13 cellular contexts compared by ENCODE assay signal in genomic region chr6:24777227-24777626, GRCh38. TPM values are rescaled to one million over a fixed set of nuclear protein-coding genes. Genes with fewer than 3 reads are reported as not detected.
DNase-seq lines count a peak whose midpoint lies in the region; ATAC-seq and TF ChIP-seq lines count a peak whose summit lies in the region.
"Had no signal": no experiment of that assay in that cellular context is flagged by ENCODE, and none has a peak within 500 bp of the region (broad histone marks: within the 10 kb centered on the region; RNA-seq: fewer than 3 reads in every experiment).

No MANE protein-coding gene starts in this region.

- POLR2A ChIA-PET in A673 (lab: Charles Lee; ENCODE audit: low non-redundant PET) = no interaction called here

- TF ChIP-seq CTCF in A673 (conservative IDR thresholded peaks at IDR 0.05; ENCODE audit: low read depth, low read length) (no peak), VCaP (conservative IDR thresholded peaks at IDR 0.05) (no peak), fibroblast of villous mesenchyme (IDR thresholded peaks at IDR 0.05; ENCODE audit: insufficient read depth, low read depth, low read length) (no peak)

- H4K20me1 ChIP-seq in GM23248 (ENCODE audit: insufficient read depth) = no peaks in the 10 kb centered on the region

- H3K9me3 ChIP-seq in A673 (ENCODE audit: low read depth, low read length, poor library complexity, severe bottlenecking) (no peaks in the 10 kb centered on the region), GM23248 (ENCODE audit: low read depth) (no peaks in the 10 kb centered on the region)

- H3K4me1 ChIP-seq in A673 (ENCODE audit: insufficient read depth, low read length, poor library complexity, severe bottlenecking) (peaks cover 10% of the 10 kb centered on the region), GM23248 (ENCODE audit: insufficient read depth) (peaks cover 36% of the 10 kb centered on the region)

- 0 to 5% methylated on average over 1 of the region's 1 CpG for WGBS in GM23248 (ENCODE audit: low coverage in 1 of 2, low lambda C conversion rate in 2 of 2, missing lambda C conversion rate in 2 of 2), 2 experiments

- ATAC-seq in HG03439 (IDR thresholded peaks at IDR 0.05; ENCODE audit: unreplicated experiment) (no peak), HG02798 (IDR thresholded peaks at IDR 0.05; ENCODE audit: poor library complexity, unreplicated experiment) (no peak)

- intact Hi-C loops in A673 (cut with micrococcal nuclease; ENCODE audit: unreplicated experiment) = loop anchor here (10.0 kb wide), 1 partner anchor 298 kb away; no protein-coding TSS in a partner anchor

- H2AFZ ChIP-seq in GM23248 = peak overlapping the region; percentile 100

- peaks cover 56% of the 10 kb centered on the region for H3K79me2 ChIP-seq in GM23248 (ENCODE audit: insufficient read depth)

- H3K27me3 ChIP-seq in A673 (replicated peaks; ENCODE audit: insufficient read depth, low read depth, low read length, poor library complexity) (no peaks in the 10 kb centered on the region), GM23248 (replicated peaks; ENCODE audit: insufficient read depth) (no peaks in the 10 kb centered on the region)

- H3K9ac ChIP-seq in GM23248 = 0 out of 2 replicates have a peak overlapping the region, but pooled peaks have one; percentile 82

- H3K4me3 ChIP-seq in A673 (ENCODE audit: low read depth, low read length, poor library complexity, severe bottlenecking) (peak overlapping the region; percentile 76), GM23248 (peak overlapping the region; percentile 88), fibroblast of villous mesenchyme (ENCODE audit: low read depth, low read length) (peak overlapping the region; percentile 89)

- peaks cover 15% of the 10 kb centered on the region; the same call in 1 of the 2 replicates for H3F3A ChIP-seq in GM23248 (ENCODE audit: insufficient read depth)

- H3K27ac ChIP-seq in A673 (ENCODE audit: low read depth, low read length, poor library complexity, severe bottlenecking) = no peak overlapping the region
- 0 out of 2 replicates have a peak overlapping the region, but pooled peaks have one; percentile 74 for H3K27ac ChIP-seq in GM23248
- H3K27ac ChIP-seq in VCaP = peak overlapping the region; percentile 85; the same call in 1 of the 2 replicates

- no TSS peak for BruUV-seq in A673 (replicated peaks; lab: Mats Ljungman, UMichigan)

- CTCF ChIA-PET in A673 (lab: Charles Lee) = no interaction called here

- H3K36me3 ChIP-seq in A673 (ENCODE audit: insufficient read depth, low read length, poor library complexity, severe bottlenecking) (peaks cover 28% of the 10 kb centered on the region), GM23248 (ENCODE audit: low read depth) (no peaks in the 10 kb centered on the region; the same call in 1 of the 2 replicates)

- no peak for DNase-seq in A673 (ENCODE audit: low spot score)
- peak; percentile 60 for DNase-seq in GM23248
- DNase-seq in fibroblast of villous mesenchyme (ENCODE audit: low read depth) = no peak
- DNase-seq in putamen (ENCODE audit: low spot score) = no peak
- no peak for DNase-seq in NAMALWA (ENCODE audit: low spot score)
- DNase-seq: activated CD4-positive, alpha-beta T cell treated with anti-CD3 and anti-CD28 coated beads, Interleukin-2, amount 50 U/mL, for 48 hours; left colon; NCI-H2171 treated with DMSO at 0.1 percent for 48 hours; SHP77 had no signal

- in situ Hi-C loops in GM23248 (cut with MboI) = no loop called here

- no peaks in the 10 kb centered on the region for H3K9me2 ChIP-seq in GM23248 (ENCODE audit: insufficient read depth)

- peak overlapping the region; percentile 85 for H3K4me2 ChIP-seq in GM23248 (ENCODE audit: unreplicated experiment)

RNA-seq across cellular contexts. Expression of gene GMNN, which starts 2.5 kb away (rescaled TPM):
- total RNA-seq in A673 (2021) = 100 and 111 TPM in 2 replicates
- total RNA-seq in GM23248 (2014; rRNA removed; shearing (Covaris generic)) = 8.4 and 16.2 TPM in 2 replicates
- 25.0 and 26.5 TPM in 2 replicates for polyA plus RNA-seq in GM23248 (2016; fragmentation: Nextera tagmentation; extraction: Ambion mirVana)
- 23.5 and 24.2 TPM in 2 replicates for total RNA-seq in fibroblast of villous mesenchyme

RNA-seq across cellular contexts. Expression of gene ARMH2, which starts 21.5 kb away (rescaled TPM):
- not detected in 2 replicates for total RNA-seq in A673 (2021)
- total RNA-seq in GM23248 (2014; rRNA removed; shearing (Covaris generic)) = not detected in 2 replicates
- not detected in 2 replicates for polyA plus RNA-seq in GM23248 (2016; fragmentation: Nextera tagmentation; extraction: Ambion mirVana)
- not detected in 2 replicates for total RNA-seq in fibroblast of villous mesenchyme
- total RNA-seq: left colon, ureter had no signal

RNA-seq across cellular contexts. Expression of gene C6orf62, which starts 58.3 kb away (rescaled TPM):
- 91.7 and 107 TPM in 2 replicates for total RNA-seq in A673 (2021)
- total RNA-seq in GM23248 (2014; rRNA removed; shearing (Covaris generic)) = 107 and 118 TPM in 2 replicates
- polyA plus RNA-seq in GM23248 (2016; fragmentation: Nextera tagmentation; extraction: Ambion mirVana) = 307 and 315 TPM in 2 replicates
- 148 and 187 TPM in 2 replicates for total RNA-seq in fibroblast of villous mesenchyme
